11 cellular contexts compared by ENCODE assay signal in genomic region chr1:58941471-58942289, GRCh38.
DNase-seq lines count a peak whose midpoint lies in the region; ATAC-seq and TF ChIP-seq lines count a peak whose summit lies in the region.
"Had no signal": no experiment of that assay in that cellular context is flagged by ENCODE, and none has a peak within 500 bp of the region (broad histone marks: within the 10 kb centered on the region; RNA-seq: fewer than 3 reads in every experiment).

No MANE protein-coding gene starts in this region.

- H3K4me3 Mint-ChIP-seq in activated CD4-positive, alpha-beta T cell treated with anti-CD3 and anti-CD28 coated beads for 36 hours = no peak overlapping the region
- H3K4me3 Mint-ChIP-seq in IgD-negative memory B cell = peak overlapping the region in 2 of 4 donors; percentile 75 to 87
- peak overlapping the region; percentile 74 for H3K4me3 Mint-ChIP-seq in activated naive CD8-positive, alpha-beta T cell treated with anti-CD3 and anti-CD28 coated beads, Interleukin-2, amount 10 ng/mL, durations not matched to agents 7 days and 5 days
- H3K4me3 Mint-ChIP-seq: neural progenitor cell had no signal

- no peaks in the 10 kb centered on the region for H3K36me3 ChIP-seq in parathyroid adenoma (ENCODE audit: control insufficient read depth, insufficient read depth, low read length)
- H3K36me3 ChIP-seq: neural progenitor cell had no signal

- no peaks in the 10 kb centered on the region for H3K27me3 Mint-ChIP-seq in activated CD4-positive, alpha-beta T cell treated with anti-CD3 and anti-CD28 coated beads for 36 hours
- H3K27me3 Mint-ChIP-seq in IgD-negative memory B cell = no peaks in the 10 kb centered on the region
- peaks cover 3% of the 10 kb centered on the region for H3K27me3 Mint-ChIP-seq in activated naive CD8-positive, alpha-beta T cell treated with anti-CD3 and anti-CD28 coated beads, Interleukin-2, amount 10 ng/mL, durations not matched to agents 7 days and 5 days

- H3K27ac Mint-ChIP-seq in activated CD4-positive, alpha-beta T cell treated with anti-CD3 and anti-CD28 coated beads for 36 hours = peak overlapping the region; percentile 77
- peak overlapping the region in 2 of 3 donors; percentile 14 to 90 for H3K27ac Mint-ChIP-seq in IgD-negative memory B cell
- peak overlapping the region; percentile 82 for H3K27ac Mint-ChIP-seq in activated naive CD8-positive, alpha-beta T cell treated with anti-CD3 and anti-CD28 coated beads, Interleukin-2, amount 10 ng/mL, durations not matched to agents 7 days and 5 days
- H3K27ac Mint-ChIP-seq: neural progenitor cell had no signal

- peak; percentile 33 for ATAC-seq in activated CD4-positive, alpha-beta T cell treated with anti-CD3 and anti-CD28 coated beads for 36 hours
- ATAC-seq in activated naive CD8-positive, alpha-beta T cell treated with anti-CD3 and anti-CD28 coated beads, Interleukin-2, amount 10 ng/mL, durations not matched to agents 7 days and 5 days (ENCODE audit: low read depth) = peak; percentile 84
- no peak for ATAC-seq in HG03460 (IDR thresholded peaks at IDR 0.05; ENCODE audit: unreplicated experiment)
- ATAC-seq: A549 had no signal

- H3K79me2 ChIP-seq in parathyroid adenoma = no peaks in the 10 kb centered on the region

- H3K9ac ChIP-seq in parathyroid adenoma = no peak overlapping the region
- H3K9ac ChIP-seq: neural progenitor cell had no signal

- TF ChIP-seq CTCF in parathyroid adenoma (IDR thresholded peaks at IDR 0.05) = no peak

- peaks cover 66% of the 10 kb centered on the region for H3K4me1 Mint-ChIP-seq in activated CD4-positive, alpha-beta T cell treated with anti-CD3 and anti-CD28 coated beads for 36 hours
- peaks cover 32 to 50% (median 44%) of the 10 kb centered on the region in 3 donors for H3K4me1 Mint-ChIP-seq in IgD-negative memory B cell
- peaks cover 57% of the 10 kb centered on the region for H3K4me1 Mint-ChIP-seq in activated naive CD8-positive, alpha-beta T cell treated with anti-CD3 and anti-CD28 coated beads, Interleukin-2, amount 10 ng/mL, durations not matched to agents 7 days and 5 days
- H3K4me1 Mint-ChIP-seq: neural progenitor cell had no signal

- H2AFZ ChIP-seq in parathyroid adenoma = peak overlapping the region; percentile 75
- H2AFZ ChIP-seq: neural progenitor cell had no signal

- no peaks in the 10 kb centered on the region for H3K36me3 Mint-ChIP-seq in activated CD4-positive, alpha-beta T cell treated with anti-CD3 and anti-CD28 coated beads for 36 hours (ENCODE audit: low read depth)
- H3K36me3 Mint-ChIP-seq in IgD-negative memory B cell = peaks cover 2% of the 10 kb centered on the region
- peaks cover 3% of the 10 kb centered on the region for H3K36me3 Mint-ChIP-seq in activated naive CD8-positive, alpha-beta T cell treated with anti-CD3 and anti-CD28 coated beads, Interleukin-2, amount 10 ng/mL, durations not matched to agents 7 days and 5 days
- H3K36me3 Mint-ChIP-seq: neural progenitor cell had no signal

- no peak overlapping the region for H3K4me3 ChIP-seq in parathyroid adenoma (ENCODE audit: low read depth, low read length)
- H3K4me3 ChIP-seq: A549, neural progenitor cell had no signal

- H3K9me3 Mint-ChIP-seq in activated CD4-positive, alpha-beta T cell treated with anti-CD3 and anti-CD28 coated beads for 36 hours (ENCODE audit: low read depth) = peaks cover 6% of the 10 kb centered on the region
- H3K9me3 Mint-ChIP-seq in IgD-negative memory B cell = no peaks in the 10 kb centered on the region
- no peaks in the 10 kb centered on the region for H3K9me3 Mint-ChIP-seq in activated naive CD8-positive, alpha-beta T cell treated with anti-CD3 and anti-CD28 coated beads, Interleukin-2, amount 10 ng/mL, durations not matched to agents 7 days and 5 days
- H3K9me3 Mint-ChIP-seq: neural progenitor cell had no signal

- H3K27ac ChIP-seq in parathyroid adenoma = peak overlapping the region; percentile 61
- H3K27ac ChIP-seq: neural progenitor cell had no signal

- DNase-seq in activated CD4-positive, alpha-beta T cell treated with anti-CD3 and anti-CD28 coated beads for 36 hours = peak; percentile 22
- no peak for DNase-seq in activated CD4-positive, alpha-beta T cell treated with anti-CD3 and anti-CD28 coated beads for 48 hours
- peak; percentile 55 for DNase-seq in activated naive CD8-positive, alpha-beta T cell treated with anti-CD3 and anti-CD28 coated beads, Interleukin-2, amount 10 ng/mL, durations not matched to agents 7 days and 5 days
- DNase-seq in amniotic stem cell (lab: John Stamatoyannopoulos, UW) (no peak), AG20443 (ENCODE audit: low spot score) (no peak)
- DNase-seq: NCI-H1436 treated with DMSO at 0.1 percent for 48 hours had no signal

- H3K4me1 ChIP-seq in parathyroid adenoma = peaks cover 17% of the 10 kb centered on the region
- H3K4me1 ChIP-seq: neural progenitor cell had no signal

- peak overlapping the region; percentile 11 for H3K4me2 ChIP-seq in parathyroid adenoma (ENCODE audit: low read length)
- H3K4me2 ChIP-seq: neural progenitor cell had no signal

- H3K9me3 ChIP-seq in parathyroid adenoma (ENCODE audit: control insufficient read depth, low read length) = no peaks in the 10 kb centered on the region
- H3K9me3 ChIP-seq: A549 had no signal

- POLR2A ChIA-PET in activated CD4-positive, alpha-beta T cell treated with anti-CD3 and anti-CD28 coated beads for 36 hours (lab: Charles Lee) = interaction anchor here (0.5 kb wide), 1 partner anchor 27 kb away, joined by 3 read pairs; no protein-coding TSS in a partner anchor
- POLR2A ChIA-PET in activated naive CD8-positive, alpha-beta T cell treated with anti-CD3 and anti-CD28 coated beads, Interleukin-2, amount 10 ng/mL, durations not matched to agents 7 days and 5 days (lab: Charles Lee) = interaction anchor here (0.9 to 4.2 kb wide), 12 partner anchors 9 to 755 kb away, joined by 3 to 30 read pairs (median 6); partner anchors contain the start of gene JUN

- no peaks in the 10 kb centered on the region for H3K27me3 ChIP-seq in parathyroid adenoma (ENCODE audit: control insufficient read depth, insufficient read depth, low read length)
- H3K27me3 ChIP-seq: neural progenitor cell had no signal

- intact Hi-C loops in activated CD4-positive, alpha-beta T cell treated with anti-CD3 and anti-CD28 coated beads for 36 hours (cut with DNase I, micrococcal nuclease) = no loop called here

- CTCF ChIA-PET in activated CD4-positive, alpha-beta T cell treated with anti-CD3 and anti-CD28 coated beads for 36 hours (lab: Charles Lee) = interaction anchor here (0.9 to 1.2 kb wide), 3 partner anchors 12 to 818 kb away, joined by 3 to 4 read pairs (median 3); no protein-coding TSS in a partner anchor

Comparison
In these comparisons a context has a peak if more than half of its experiments do, and no peak if none do; other contexts are left out.
1. DNase-seq: peak in activated CD4-positive, alpha-beta T cell treated with anti-CD3 and anti-CD28 coated beads for 36 hours (single experiment) and activated naive CD8-positive, alpha-beta T cell treated with anti-CD3 and anti-CD28 coated beads, Interleukin-2, amount 10 ng/mL, durations not matched to agents 7 days and 5 days (single experiment); none in activated CD4-positive, alpha-beta T cell treated with anti-CD3 and anti-CD28 coated beads for 48 hours (single experiment), amniotic stem cell (single experiment) and AG20443 (single experiment).
2. Peak in every context shown above with its lines, with median percentiles within 50 percentile points of each other: H3K27ac Mint-ChIP-seq.